ENCODE assay signal across 10 cellular contexts in the genomic region with DNA sequence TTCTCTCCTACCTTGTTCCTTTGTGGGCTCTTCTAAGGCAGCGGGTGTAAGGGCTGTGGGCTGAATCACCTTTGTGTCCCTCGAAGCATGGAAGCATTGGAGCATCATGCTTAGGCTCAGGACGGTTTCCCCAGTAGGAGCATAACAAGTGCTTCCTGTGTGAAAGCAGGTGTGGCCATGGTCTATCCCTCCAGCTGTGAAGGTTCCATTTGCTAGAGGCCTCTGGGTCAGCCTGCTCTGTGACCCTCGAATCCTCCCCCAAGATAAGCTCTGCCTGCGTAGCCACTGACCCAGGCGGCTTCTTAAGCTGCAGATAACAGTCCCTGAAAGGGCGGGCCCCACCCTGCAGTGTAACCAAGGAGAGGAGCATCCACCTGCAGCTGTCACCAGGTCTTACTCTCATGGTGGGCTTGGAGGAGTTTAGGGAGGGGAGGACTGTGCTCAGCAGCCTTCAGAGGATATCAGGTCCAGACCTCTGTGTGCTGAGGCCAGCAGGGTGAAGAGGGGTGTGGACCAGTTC. TPM values are rescaled to one million over a fixed set of nuclear protein-coding genes. Genes with fewer than 3 reads are reported as not detected.
DNase-seq lines count a peak whose midpoint lies in the region; ATAC-seq and TF ChIP-seq lines count a peak whose summit lies in the region.
"Had no signal": no experiment of that assay in that cellular context is flagged by ENCODE, and none has a peak within 500 bp of the region (broad histone marks: within the 10 kb centered on the region; RNA-seq: fewer than 3 reads in every experiment).

No MANE protein-coding gene starts in this region.

- H4K20me1 ChIP-seq in OCI-LY7 (ENCODE audit: insufficient read depth, low read length), result no peaks in the 10 kb centered on the region; the same call in 1 of the 2 replicates

- no peaks in the 10 kb centered on the region for H3K9me3 Mint-ChIP-seq in stimulated activated naive B cell treated with anti-CD40 and anti-IgM and Interleukin-4, amounts not matched to agents 10 μg/mL and 1 μg/mL and 100 μg/mL, for 72 hours
- H3K9me3 Mint-ChIP-seq: central memory CD8-positive, alpha-beta T cell had no signal

- H3K4me3 Mint-ChIP-seq in stimulated activated naive B cell treated with anti-CD40 and anti-IgM and Interleukin-4, amounts not matched to agents 10 μg/mL and 1 μg/mL and 100 μg/mL, for 72 hours, result no peak overlapping the region
- H3K4me3 Mint-ChIP-seq: central memory CD8-positive, alpha-beta T cell had no signal

- peak; percentile 29 for DNase-seq in OCI-LY7 (ENCODE audit: low spot score)
- DNase-seq in fibroblast of villous mesenchyme (ENCODE audit: low read depth), result peak; percentile 52
- no peak for DNase-seq in stimulated activated naive B cell treated with anti-CD40 and anti-IgM and Interleukin-4, amounts not matched to agents 10 μg/mL and 1 μg/mL and 100 μg/mL, for 72 hours
- no peak for DNase-seq in NCI-H69 (lab: John Stamatoyannopoulos, UW)
- no peak for DNase-seq in HAP-1 (ENCODE audit: low spot score in 2 of 2)
- no peak for DNase-seq in NCI-H345 treated with DMSO at 0.1 percent for 48 hours (lab: John Stamatoyannopoulos, UW; ENCODE audit: unreplicated experiment)
- DNase-seq: hypothalamus had no signal

- no peaks in the 10 kb centered on the region for H3K36me3 ChIP-seq in OCI-LY7 (ENCODE audit: insufficient read depth, low read length)
- H3K36me3 ChIP-seq in HAP-1 (replicated peaks), result peaks cover 6% of the 10 kb centered on the region

- peaks cover 12% of the 10 kb centered on the region for H3K4me1 ChIP-seq in OCI-LY7 (ENCODE audit: insufficient read depth, low read length, poor library complexity, severe bottlenecking)
- peaks cover 12% of the 10 kb centered on the region for H3K4me1 ChIP-seq in HAP-1

- no TSS peak for BruUV-seq in OCI-LY7 (replicated peaks; lab: Mats Ljungman, UMichigan)

- CTCF ChIA-PET in OCI-LY7 (lab: Charles Lee; ENCODE audit: unreplicated experiment), result interaction anchor here (2.0 kb wide), 1 partner anchor 9 kb away, joined by 10 read pairs; no protein-coding TSS in a partner anchor

- H3K9me2 ChIP-seq in OCI-LY7 (ENCODE audit: insufficient read depth, low read length), result no peaks in the 10 kb centered on the region

- H3K79me2 ChIP-seq in OCI-LY7 (ENCODE audit: insufficient read depth, low read depth, low read length), result no peaks in the 10 kb centered on the region

- H3K27ac ChIP-seq in OCI-LY7 (ENCODE audit: low read depth, low read length, poor library complexity, severe bottlenecking), result no peak overlapping the region

- H3K9me3 ChIP-seq in OCI-LY7 (ENCODE audit: low read length), result no peaks in the 10 kb centered on the region
- no peaks in the 10 kb centered on the region for H3K9me3 ChIP-seq in HAP-1

- no peak overlapping the region for H3K4me3 ChIP-seq in OCI-LY7 (ENCODE audit: low read depth, low read length, poor library complexity, severe bottlenecking)
- no peak overlapping the region for H3K4me3 ChIP-seq in fibroblast of villous mesenchyme (ENCODE audit: low read depth, low read length)
- no peak overlapping the region for H3K4me3 ChIP-seq in HAP-1

- H3K27me3 Mint-ChIP-seq in stimulated activated naive B cell treated with anti-CD40 and anti-IgM and Interleukin-4, amounts not matched to agents 10 μg/mL and 1 μg/mL and 100 μg/mL, for 72 hours, result no peaks in the 10 kb centered on the region

- H3K4me1 Mint-ChIP-seq in stimulated activated naive B cell treated with anti-CD40 and anti-IgM and Interleukin-4, amounts not matched to agents 10 μg/mL and 1 μg/mL and 100 μg/mL, for 72 hours, result peaks cover 13 to 21% of the 10 kb centered on the region in 2 donors
- H3K4me1 Mint-ChIP-seq: central memory CD8-positive, alpha-beta T cell had no signal

- intact Hi-C loops in OCI-LY7 (cut with micrococcal nuclease; ENCODE audit: unreplicated experiment), result loop anchor here (10.0 kb wide), 1 partner anchor 655 kb away; the partner anchor contains the start of gene ANXA6

- POLR2A ChIA-PET in OCI-LY7 (lab: Charles Lee), result interaction anchor here (1.0 to 2.7 kb wide), 3 partner anchors 9 to 87 kb away, joined by 4 to 19 read pairs (median 4); partner anchors contain the start of gene CD74

- peak overlapping the region; percentile 89 for H3K27ac Mint-ChIP-seq in stimulated activated naive B cell treated with anti-CD40 and anti-IgM and Interleukin-4, amounts not matched to agents 10 μg/mL and 1 μg/mL and 100 μg/mL, for 72 hours

- ATAC-seq in GM21515 (IDR thresholded peaks at IDR 0.05; ENCODE audit: unreplicated experiment) (peak; percentile 49), GM18517 (IDR thresholded peaks at IDR 0.05; ENCODE audit: unreplicated experiment) (no peak)
- peak; percentile 39 to 53 for ATAC-seq in stimulated activated naive B cell treated with anti-CD40 and anti-IgM and Interleukin-4, amounts not matched to agents 10 μg/mL and 1 μg/mL and 100 μg/mL, for 72 hours (replicated peaks)

- TF ChIP-seq CTCF in OCI-LY7 (conservative IDR thresholded peaks at IDR 0.05; ENCODE audit: low read length) (no peak), fibroblast of villous mesenchyme (IDR thresholded peaks at IDR 0.05; ENCODE audit: insufficient read depth, low read depth, low read length) (no peak)

- H3K27me3 ChIP-seq in HAP-1 (ENCODE audit: low read depth), result no peaks in the 10 kb centered on the region

- no peak overlapping the region for H3K4me2 ChIP-seq in OCI-LY7 (ENCODE audit: low read length)

- peaks cover 0 to 3% of the 10 kb centered on the region in 2 donors for H3K36me3 Mint-ChIP-seq in stimulated activated naive B cell treated with anti-CD40 and anti-IgM and Interleukin-4, amounts not matched to agents 10 μg/mL and 1 μg/mL and 100 μg/mL, for 72 hours

- H2AFZ ChIP-seq in OCI-LY7 (ENCODE audit: low read length), result no peak overlapping the region

- in situ Hi-C loops in HAP-1 (cut with MboI; ENCODE audit: low sequenced_read_pairs), result no loop called here

RNA-seq across cellular contexts. Expression of gene NDST1, which starts 8.4 kb away (rescaled TPM):
- total RNA-seq in OCI-LY7 (2014; rRNA removed; shearing (Covaris generic)), result 8.8 and 9.5 TPM in 2 replicates
- 26.6 and 28.4 TPM in 2 replicates for total RNA-seq in OCI-LY7 (2022)
- total RNA-seq in fibroblast of villous mesenchyme, result 87.2 and 89.5 TPM in 2 replicates

RNA-seq across cellular contexts. Expression of gene RPS14, which starts 50.0 kb away (rescaled TPM):
- 2,281 and 2,351 TPM in 2 replicates for total RNA-seq in OCI-LY7 (2014; rRNA removed; shearing (Covaris generic))
- 2,284 and 2,304 TPM in 2 replicates for total RNA-seq in OCI-LY7 (2022)
- 1,744 and 3,299 TPM in 2 replicates for total RNA-seq in fibroblast of villous mesenchyme

Comparison
In these comparisons a context has a peak if more than half of its experiments do, and no peak if none do; other contexts are left out.
1. DNase-seq: peak in OCI-LY7 (single experiment) and fibroblast of villous mesenchyme (single experiment); none in stimulated activated naive B cell treated with anti-CD40 and anti-IgM and Interleukin-4, amounts not matched to agents 10 μg/mL and 1 μg/mL and 100 μg/mL, for 72 hours (single experiment), NCI-H69 (single experiment), HAP-1 (0 of 2) and NCI-H345 treated with DMSO at 0.1 percent for 48 hours (single experiment).